In the genomic region with DNA sequence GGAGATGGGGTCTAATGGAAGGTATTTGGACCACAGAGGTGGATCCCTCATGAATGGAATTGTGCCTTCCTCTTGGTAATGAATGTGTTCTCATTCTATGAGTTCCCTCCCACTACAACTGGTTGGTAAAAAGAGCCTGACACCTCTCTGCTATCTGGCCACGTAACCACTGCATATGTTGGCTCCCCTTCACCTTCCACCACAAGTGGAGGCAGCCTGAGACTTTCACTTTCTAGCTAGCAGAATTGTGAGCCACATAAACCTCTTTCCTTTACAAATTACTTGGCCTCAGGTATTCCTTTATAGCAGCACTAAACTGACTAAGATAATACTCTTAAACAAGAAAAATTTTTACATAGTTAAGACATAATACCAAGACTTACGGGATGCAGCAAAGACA, we compare ENCODE assay signal across 9 cellular contexts.
DNase-seq lines count a peak whose midpoint lies in the region; ATAC-seq and TF ChIP-seq lines count a peak whose summit lies in the region.
"Had no signal": no experiment of that assay in that cellular context is flagged by ENCODE, and none has a peak within 500 bp of the region (broad histone marks: within the 10 kb centered on the region; RNA-seq: fewer than 3 reads in every experiment).

No MANE protein-coding gene starts in this region.

- no peak overlapping the region for H2AFZ ChIP-seq in SU-DHL-6 (ENCODE audit: low read depth, low read length, severe bottlenecking)

- H3K9me3 ChIP-seq in SU-DHL-6 (ENCODE audit: insufficient read depth, low read length): no peaks in the 10 kb centered on the region
- no peaks in the 10 kb centered on the region for H3K9me3 ChIP-seq in lower lobe of right lung
- no peaks in the 10 kb centered on the region for H3K9me3 ChIP-seq in sigmoid colon

- WGBS in sigmoid colon, 2 donors: 53 to 76% methylated on average over 2 of the region's 2 CpGs

- no peak overlapping the region for H3K4me3 ChIP-seq in SU-DHL-6 (ENCODE audit: insufficient read depth, low read length, poor library complexity, severe bottlenecking)
- H3K4me3 ChIP-seq in lower lobe of right lung: no peak overlapping the region
- H3K4me3 ChIP-seq in sigmoid colon: no peak overlapping the region

- H3F3A ChIP-seq in SU-DHL-6 (ENCODE audit: insufficient read depth): 0 out of 2 replicates have a peak, but pooled peaks cover 3% of the 10 kb centered on the region

- H3K27me3 ChIP-seq in SU-DHL-6 (ENCODE audit: low read length): no peaks in the 10 kb centered on the region
- H3K27me3 ChIP-seq in lower lobe of right lung (ENCODE audit: low read depth): no peaks in the 10 kb centered on the region
- no peaks in the 10 kb centered on the region for H3K27me3 ChIP-seq in sigmoid colon

- ATAC-seq in GM18519 (IDR thresholded peaks at IDR 0.05; ENCODE audit: low FRiP score, unreplicated experiment) (peak; percentile 95), HG02623 (IDR thresholded peaks at IDR 0.05; ENCODE audit: unreplicated experiment) (peak; percentile 90), lower lobe of right lung (peak; percentile 30 to 58)

- TF ChIP-seq CTCF in SU-DHL-6 (IDR thresholded peaks at IDR 0.05; ENCODE audit: insufficient read depth, low read length, poor library complexity, severe bottlenecking) (no peak), lower lobe of right lung (IDR thresholded peaks at IDR 0.05) (no peak), sigmoid colon (IDR thresholded peaks at IDR 0.05) (no peak)

- intact Hi-C loops in lower lobe of right lung (cut with DNase I) (no loop called here), sigmoid colon (cut with DNase I) (no loop called here)

- 0 out of 2 replicates have a peak, but pooled peaks cover 3% of the 10 kb centered on the region for H4K20me1 ChIP-seq in SU-DHL-6 (ENCODE audit: low read depth, low read length)

- TF ChIP-seq POLR2A in sigmoid colon (IDR thresholded peaks at IDR 0.05): no peak

- H3K4me2 ChIP-seq in SU-DHL-6 (ENCODE audit: low read depth, low read length, poor library complexity, severe bottlenecking): peak overlapping the region; percentile 6

- no peak for TF ChIP-seq EP300 in sigmoid colon (IDR thresholded peaks at IDR 0.05)

- DNase-seq in lower lobe of right lung (no peak), NOMO-1 treated with DMSO at 0.1 percent for 48 hours (lab: John Stamatoyannopoulos, UW; ENCODE audit: unreplicated experiment) (no peak), SHP77 (lab: John Stamatoyannopoulos, UW) (no peak), SKM-1 (lab: John Stamatoyannopoulos, UW; ENCODE audit: unreplicated experiment) (no peak), sigmoid colon (no peak)
- DNase-seq: stimulated activated naive B cell treated with anti-CD40 and anti-IgM and Interleukin-4, amounts not matched to agents 10 μg/mL and 1 μg/mL and 100 μg/mL, for 72 hours had no signal

- no peak overlapping the region for H3K27ac ChIP-seq in SU-DHL-6 (ENCODE audit: low read depth, low read length)
- H3K27ac ChIP-seq in lower lobe of right lung: no peak overlapping the region
- H3K27ac ChIP-seq in sigmoid colon: no peak overlapping the region

- no peak overlapping the region for H3K9ac ChIP-seq in SU-DHL-6 (ENCODE audit: low read length)

- H3K4me1 ChIP-seq in lower lobe of right lung: no peaks in the 10 kb centered on the region
- peaks cover 0 to 9% (median 0%) of the 10 kb centered on the region in 4 donors for H3K4me1 ChIP-seq in sigmoid colon

- no peaks in the 10 kb centered on the region for H3K9me2 ChIP-seq in SU-DHL-6 (replicated peaks; ENCODE audit: insufficient read depth, low read length)

- H3K36me3 ChIP-seq in SU-DHL-6 (ENCODE audit: low read length) (no peaks in the 10 kb centered on the region), lower lobe of right lung (no peaks in the 10 kb centered on the region), sigmoid colon (no peaks in the 10 kb centered on the region)

- peaks cover 62% of the 10 kb centered on the region for H3K79me2 ChIP-seq in SU-DHL-6 (ENCODE audit: insufficient read depth, low read length)

Comparison
In these comparisons a context has a peak if more than half of its experiments do, and no peak if none do; other contexts are left out.
1. ATAC-seq: peak in every context shown above with its lines; median percentile 95 in GM18519; 90 in HG02623; 44 in lower lobe of right lung.